In genomic region chr1:180507826-180508724, GRCh38 we compare ENCODE assay signal across 15 cellular contexts. TPM values are rescaled to one million over a fixed set of nuclear protein-coding genes. Genes with fewer than 3 reads are reported as not detected.
DNase-seq lines count a peak whose midpoint lies in the region; ATAC-seq and TF ChIP-seq lines count a peak whose summit lies in the region.
"Had no signal": no experiment of that assay in that cellular context is flagged by ENCODE, and none has a peak within 500 bp of the region (broad histone marks: within the 10 kb centered on the region; RNA-seq: fewer than 3 reads in every experiment).

No MANE protein-coding gene starts in this region.

- peaks cover 16 to 18% of the 10 kb centered on the region in 2 donors for H3K27me3 Mint-ChIP-seq in natural killer cell treated with Interleukin-12 subunit alpha and Interleukin-12 subunit beta and Interleukin-15 and Interleukin-18, amount 100 ng/mL, for 72 hours

- 0 out of 3 replicates have a peak, but pooled peaks have one; percentile 8 for TF ChIP-seq CTCF in GM12872 (IDR thresholded peaks at IDR 0.05; ENCODE audit: insufficient read depth, low read depth, low read length)
- TF ChIP-seq CTCF in fibroblast of pulmonary artery (IDR thresholded peaks at IDR 0.05; ENCODE audit: low read length, missing control alignments), result no peak
- no peak for TF ChIP-seq CTCF in thyroid gland (IDR thresholded peaks at IDR 0.05)

- no peaks in the 10 kb centered on the region for H3K36me3 Mint-ChIP-seq in natural killer cell treated with Interleukin-12 subunit alpha and Interleukin-12 subunit beta and Interleukin-15 and Interleukin-18, amount 100 ng/mL, for 72 hours

- H3K9me3 Mint-ChIP-seq in natural killer cell treated with Interleukin-12 subunit alpha and Interleukin-12 subunit beta and Interleukin-15 and Interleukin-18, amount 100 ng/mL, for 72 hours, result no peaks in the 10 kb centered on the region

- H3K4me1 ChIP-seq in thyroid gland, result peaks cover 5 to 12% of the 10 kb centered on the region in 2 donors

- ATAC-seq in natural killer cell treated with Interleukin-12 subunit alpha and Interleukin-12 subunit beta and Interleukin-15 and Interleukin-18, amount 100 ng/mL, for 72 hours, result no peak

- peak; percentile 77 for DNase-seq in AG08396 (ENCODE audit: low spot score)
- DNase-seq in SK-MEL-5 (ENCODE audit: low read depth, low spot score), result peak; percentile 15
- peak; percentile 47 for DNase-seq in fibroblast of pulmonary artery (ENCODE audit: low read depth)
- no peak for DNase-seq in GF-D8 (lab: John Stamatoyannopoulos, UW)
- no peak for DNase-seq in NCI-H82 (lab: John Stamatoyannopoulos, UW)
- no peak for DNase-seq in natural killer cell treated with Interleukin-12 subunit alpha and Interleukin-12 subunit beta and Interleukin-15 and Interleukin-18, amount 100 ng/mL, for 72 hours (ENCODE audit: low spot score)
- no peak for DNase-seq in thyroid gland
- DNase-seq: activated CD8-positive, alpha-beta memory T cell treated with anti-CD3 and anti-CD28 coated beads for 24 hours; DMS79; midbrain; NCI-H1930 had no signal

- H3K36me3 ChIP-seq in thyroid gland, result no peaks in the 10 kb centered on the region

- H3K4me3 ChIP-seq in fibroblast of pulmonary artery (replicated peaks; ENCODE audit: low read depth, low read length) (no peak overlapping the region), thyroid gland (replicated peaks in 1 of 3) (no peak overlapping the region)

- H3K27ac Mint-ChIP-seq in natural killer cell treated with Interleukin-12 subunit alpha and Interleukin-12 subunit beta and Interleukin-15 and Interleukin-18, amount 100 ng/mL, for 72 hours, result no peak overlapping the region

- H3K4me1 Mint-ChIP-seq in natural killer cell treated with Interleukin-12 subunit alpha and Interleukin-12 subunit beta and Interleukin-15 and Interleukin-18, amount 100 ng/mL, for 72 hours (ENCODE audit: low read depth in 2 of 2), result peaks cover 7 to 9% of the 10 kb centered on the region in 2 donors

- H3K4me3 Mint-ChIP-seq in natural killer cell treated with Interleukin-12 subunit alpha and Interleukin-12 subunit beta and Interleukin-15 and Interleukin-18, amount 100 ng/mL, for 72 hours, result no peak overlapping the region

- TF ChIP-seq POLR2A in thyroid gland (IDR thresholded peaks at IDR 0.05), result no peak

- H3K27ac ChIP-seq in thyroid gland, result no peak overlapping the region

- in situ Hi-C loops in SK-MEL-5 (cut with HindIII; ENCODE audit: low pct_unique_long_range_greater_than_20kb, low sequenced_read_pairs), result loop anchor here (25.0 kb wide), 1 partner anchor 354 kb away; no protein-coding TSS in a partner anchor

- intact Hi-C loops in thyroid gland (cut with DNase I), result no loop called here

- 92 to 95% methylated on average over 12 of the region's 15 CpGs for whole genome bisulfite sequencing in thyroid gland, 2 donors

- no peaks in the 10 kb centered on the region for H3K9me3 ChIP-seq in thyroid gland

- no peaks in the 10 kb centered on the region for H3K27me3 ChIP-seq in thyroid gland

RNA-seq across cellular contexts. Expression of gene ACBD6, which starts 5.7 kb away (rescaled TPM):
- total RNA-seq in SK-MEL-5 (2014; rRNA removed; shearing (Covaris generic)), result 45.3 and 46.0 TPM in 2 replicates
- 31.6 and 32.6 TPM in 2 replicates for polyA plus RNA-seq in SK-MEL-5 (2015; cell fraction: cytosol; rRNA removed)
- polyA plus RNA-seq in SK-MEL-5 (2015; cell fraction: nucleus; rRNA removed), result 99.7 and 129 TPM in 2 replicates
- 10 to 100 TPM; 32.0 to 53.7 TPM for total RNA-seq in natural killer cell treated with Interleukin-12 subunit alpha and Interleukin-12 subunit beta and Interleukin-15 and Interleukin-18, amount 100 ng/mL, for 72 hours
- total RNA-seq in thyroid gland, result 10 to 100 TPM; 52.6 to 66.5 (median 57.2) TPM

RNA-seq across cellular contexts. Expression of gene OVAAL, which starts 50.7 kb away (rescaled TPM):
- total RNA-seq in SK-MEL-5 (2014; rRNA removed; shearing (Covaris generic)), result 23.6 and 25.8 TPM in 2 replicates
- 13.3 and 16.2 TPM in 2 replicates for polyA plus RNA-seq in SK-MEL-5 (2015; cell fraction: cytosol; rRNA removed)
- 36.4 and 37.5 TPM in 2 replicates for polyA plus RNA-seq in SK-MEL-5 (2015; cell fraction: nucleus; rRNA removed)
- not detected for total RNA-seq in natural killer cell treated with Interleukin-12 subunit alpha and Interleukin-12 subunit beta and Interleukin-15 and Interleukin-18, amount 100 ng/mL, for 72 hours
- total RNA-seq in thyroid gland, result not detected
- total RNA-seq: glomerular endothelial cell, H1, skeletal muscle tissue had no signal
- polyA plus RNA-seq: H1 had no signal

Comparison
In these comparisons a context has a peak if more than half of its experiments do, and no peak if none do; other contexts are left out.
1. DNase-seq: peak in AG08396 (single experiment), SK-MEL-5 (single experiment) and fibroblast of pulmonary artery (single experiment); none in GF-D8 (single experiment), NCI-H82 (single experiment), natural killer cell treated with Interleukin-12 subunit alpha and Interleukin-12 subunit beta and Interleukin-15 and Interleukin-18, amount 100 ng/mL, for 72 hours (single experiment) and thyroid gland (0 of 2).
2. RNA of gene OVAAL, which starts 50.7 kb away (total RNA-seq): 23.6 to 25.8 TPM in SK-MEL-5; not detected in natural killer cell treated with Interleukin-12 subunit alpha and Interleukin-12 subunit beta and Interleukin-15 and Interleukin-18, amount 100 ng/mL, for 72 hours and not detected in thyroid gland; every median in the first group is over 10 times any median in the second.